In genomic region chr12:47903927-47904646, GRCh38 we compare ENCODE assay signal across 1 cellular context.
TF ChIP-seq lines count a peak whose summit lies in the region.

No MANE protein-coding gene starts in this region.

TF ChIP-seq in WTC11, 78 proteins besides CTCF, POLR2A, EP300 and RAD21 (continued from another document):
- TF ChIP-seq CREB1 (CRISPR knock-in tag; IDR thresholded peaks at IDR 0.05) (no peak), SOX15 (CRISPR knock-in tag; IDR thresholded peaks at IDR 0.05) (no peak), USF2 (CRISPR knock-in tag; IDR thresholded peaks at IDR 0.05) (no peak), ATF6 (CRISPR knock-in tag; IDR thresholded peaks at IDR 0.05) (no peak), NR3C1 (CRISPR knock-in tag; conservative IDR thresholded peaks at IDR 0.05; ENCODE audit: low read depth) (no peak)
TF ChIP-seq in WTC11: peak in this region for 1.
